8 cellular contexts compared by ENCODE assay signal in the genomic region with DNA sequence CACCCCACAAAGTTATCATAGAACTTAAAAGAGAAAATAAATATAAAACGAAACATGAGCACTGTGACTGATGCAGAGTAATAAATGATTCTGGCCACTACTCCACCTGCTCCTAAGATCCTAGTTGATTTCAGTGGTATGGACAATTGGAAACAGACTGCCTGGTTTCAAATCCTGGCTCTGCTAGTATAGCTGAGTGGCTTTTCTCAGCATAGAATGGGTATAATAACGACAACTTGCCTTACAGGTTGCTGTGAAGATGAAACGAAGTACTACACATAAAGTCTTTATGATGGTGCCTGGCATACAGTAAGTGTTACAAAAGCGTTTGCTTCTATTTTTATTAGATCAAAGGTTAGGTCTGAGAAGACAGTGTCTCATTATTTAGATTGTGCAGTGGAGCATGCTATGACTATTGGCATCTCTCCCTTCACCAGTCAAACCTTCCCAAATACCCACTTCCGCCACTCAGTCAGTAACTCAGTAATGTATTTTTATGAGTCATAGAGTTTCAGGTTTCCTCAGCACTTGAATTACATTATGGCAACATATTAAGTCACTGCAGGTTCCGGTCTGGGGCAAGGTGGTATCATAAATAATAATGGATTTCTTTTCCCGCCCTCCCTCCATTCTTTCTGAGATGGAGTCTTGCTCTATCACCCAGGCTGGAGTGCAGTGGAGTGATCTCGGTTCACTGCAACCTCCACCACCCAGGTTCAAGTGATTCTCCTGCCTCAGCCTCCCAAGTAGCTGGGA.
DNase-seq lines count a peak whose midpoint lies in the region; ATAC-seq and TF ChIP-seq lines count a peak whose summit lies in the region.

No MANE protein-coding gene starts in this region.

- H3K4me2 ChIP-seq in OCI-LY3 (ENCODE audit: low read length) = peak overlapping the region; percentile 58

- no peak for TF ChIP-seq CTCF in OCI-LY3 (IDR thresholded peaks at IDR 0.05; ENCODE audit: low read depth, low read length)

- peaks cover 29% of the 10 kb centered on the region for H4K20me1 ChIP-seq in OCI-LY3 (ENCODE audit: insufficient read depth, low read length)

- H3K79me2 ChIP-seq in OCI-LY3 (ENCODE audit: low read length) = no peaks in the 10 kb centered on the region

- peak; percentile 96 for ATAC-seq in GM21381 (IDR thresholded peaks at IDR 0.05; ENCODE audit: unreplicated experiment)
- ATAC-seq in HG03571 (IDR thresholded peaks at IDR 0.05; ENCODE audit: unreplicated experiment) = peak; percentile 98

- H3K27me3 ChIP-seq in OCI-LY3 (ENCODE audit: low read depth, low read length) = peaks cover 66% of the 10 kb centered on the region

- H2AFZ ChIP-seq in OCI-LY3 (ENCODE audit: low read depth, low read length) = no peak overlapping the region

- peak; percentile 97 for DNase-seq in ELR (ENCODE audit: low read depth)
- DNase-seq in central memory CD4-positive, alpha-beta T cell = peak; percentile 1
- DNase-seq in stimulated activated CD4-positive, alpha-beta T cell treated with anti-CD3 and anti-CD28 coated beads, Interleukin-15, amount 100 ng/mL, for 48 hours (ENCODE audit: low read depth in 2 of 2) = peak; percentile 23 to 34
- no peak for DNase-seq in middle frontal gyrus (ENCODE audit: extremely low spot score, low spot score)
- DNase-seq in islet precursor cell = no peak

- H3K36me3 ChIP-seq in OCI-LY3 (replicated peaks; ENCODE audit: low read depth, low read length) = no peaks in the 10 kb centered on the region

- no peaks in the 10 kb centered on the region for H3K9me3 ChIP-seq in OCI-LY3 (ENCODE audit: insufficient read depth, low read length)

- H3K9ac ChIP-seq in OCI-LY3 (ENCODE audit: low read length) = no peak overlapping the region

- H3K27ac ChIP-seq in OCI-LY3 (ENCODE audit: low read length) = no peak overlapping the region

- peak overlapping the region; percentile 25 for H3K4me3 ChIP-seq in OCI-LY3 (ENCODE audit: low read length)

- peaks cover 23% of the 10 kb centered on the region for H3K4me1 ChIP-seq in OCI-LY3 (ENCODE audit: low read length)

Comparison
In these comparisons a context has a peak if more than half of its experiments do, and no peak if none do; other contexts are left out.
1. DNase-seq: peak in ELR (single experiment), central memory CD4-positive, alpha-beta T cell (single experiment) and stimulated activated CD4-positive, alpha-beta T cell treated with anti-CD3 and anti-CD28 coated beads, Interleukin-15, amount 100 ng/mL, for 48 hours (2 of 2); none in middle frontal gyrus (single experiment) and islet precursor cell (single experiment).